Comparison of ENCODE assay signal across 8 cellular contexts in genomic region chr4:146520894-146521542, GRCh38. TPM values are rescaled to one million over a fixed set of nuclear protein-coding genes. Genes with fewer than 3 reads are reported as not detected.
DNase-seq lines count a peak whose midpoint lies in the region; ATAC-seq and TF ChIP-seq lines count a peak whose summit lies in the region.

No MANE protein-coding gene starts in this region.

- TF ChIP-seq CTCF in choroid plexus epithelial cell (conservative IDR thresholded peaks at IDR 0.05; ENCODE audit: low read depth, low read length) = no peak
- no peak for TF ChIP-seq CTCF in suprapubic skin (IDR thresholded peaks at IDR 0.05)

- H3K4me1 ChIP-seq in HUES64 (ENCODE audit: insufficient read depth, low read length) (no peaks in the 10 kb centered on the region), SJSA1 (replicated peaks) (peaks cover 15% of the 10 kb centered on the region), suprapubic skin (peaks cover 23% of the 10 kb centered on the region)

- H3K36me3 ChIP-seq in HUES64 (ENCODE audit: insufficient read depth, low read length) (no peaks in the 10 kb centered on the region), SJSA1 (no peaks in the 10 kb centered on the region), suprapubic skin (no peaks in the 10 kb centered on the region)

- peak overlapping the region; percentile 60 for H3K9ac ChIP-seq in HUES64 (ENCODE audit: low read depth, low read length)

- no peak for TF ChIP-seq EP300 in suprapubic skin (IDR thresholded peaks at IDR 0.05)

- peak; percentile 33 for DNase-seq in NCI-H2107 treated with DMSO at 0.1 percent for 48 hours (lab: John Stamatoyannopoulos, UW; ENCODE audit: unreplicated experiment)
- DNase-seq in NCI-H2107 (lab: John Stamatoyannopoulos, UW) = no peak
- peak in 1 of 2 experiments; percentile 47 for DNase-seq in SJSA1 (ENCODE audit: low read depth in 1 of 2, low spot score in 2 of 2)
- DNase-seq in choroid plexus epithelial cell (ENCODE audit: low read depth) = peak; percentile 80
- peak; percentile 43 to 61 for DNase-seq in left colon
- DNase-seq in suprapubic skin (ENCODE audit: low spot score in 2 of 2) = no peak

- peak overlapping the region; percentile 20; the same call in 1 of the 2 replicates for H3K27ac ChIP-seq in HUES64 (ENCODE audit: low read depth, low read length)
- peak overlapping the region; percentile 64 for H3K27ac ChIP-seq in SJSA1
- peak overlapping the region; percentile 68 for H3K27ac ChIP-seq in suprapubic skin

- H3K4me3 ChIP-seq in HUES64 (ENCODE audit: low read length) = peak overlapping the region; percentile 96
- H3K4me3 ChIP-seq in SJSA1 = peak overlapping the region; percentile 73
- peak overlapping the region; percentile 93 for H3K4me3 ChIP-seq in choroid plexus epithelial cell (ENCODE audit: low read depth, low read length)
- peak overlapping the region; percentile 81 for H3K4me3 ChIP-seq in suprapubic skin

- WGBS in HUES64 = 5% methylated on average over 7 of the region's 12 CpGs
- WGBS in suprapubic skin = 0% methylated on average over 12 of the region's 12 CpGs

- TF ChIP-seq POLR2A in suprapubic skin (IDR thresholded peaks at IDR 0.05) = no peak

- H3K27me3 ChIP-seq in HUES64 (ENCODE audit: insufficient read depth, low read length) (peaks cover 49% of the 10 kb centered on the region), SJSA1 (replicated peaks) (no peaks in the 10 kb centered on the region), suprapubic skin (no peaks in the 10 kb centered on the region)

- ATAC-seq in GM21717 (IDR thresholded peaks at IDR 0.05; ENCODE audit: unreplicated experiment) (peak; percentile 36), left colon (peak; percentile 82)

- H3K9me3 ChIP-seq in HUES64 (ENCODE audit: insufficient read depth, low read depth, low read length) (no peaks in the 10 kb centered on the region), SJSA1 (replicated peaks) (no peaks in the 10 kb centered on the region), suprapubic skin (no peaks in the 10 kb centered on the region)

- intact Hi-C loops in left colon (cut with DNase I, micrococcal nuclease) = no loop called here

RNA-seq across cellular contexts. Expression of gene SLC10A7, which starts 0.7 kb away (rescaled TPM):
- polyA plus RNA-seq in HUES64 (2013, experiment 1 of 2) = 3.0 TPM
- 3.4 TPM for polyA plus RNA-seq in HUES64 (2013, experiment 2 of 2)
- 3.7 and 13.8 TPM in 2 replicates for total RNA-seq in SJSA1 (2014; rRNA removed; shearing (Covaris generic))
- total RNA-seq in left colon (10 to 100 TPM; 16.8 to 17.0 TPM), suprapubic skin (10 to 100 TPM; 10.1 to 24.5 (median 11.7) TPM)

Comparison
In these comparisons a context has a peak if more than half of its experiments do, and no peak if none do; other contexts are left out.
1. DNase-seq: peak in NCI-H2107 treated with DMSO at 0.1 percent for 48 hours (single experiment), choroid plexus epithelial cell (single experiment) and left colon (2 of 2); none in NCI-H2107 (single experiment) and suprapubic skin (0 of 2).
2. Peak in every context shown above with its lines, with median percentiles within 50 percentile points of each other: H3K27ac ChIP-seq and H3K4me3 ChIP-seq.